22 cellular contexts compared by ENCODE assay signal in genomic region chr5:100537946-100538345, GRCh38.
"Had no signal": no experiment of that assay in that cellular context is flagged by ENCODE, and none has a peak within 500 bp of the region (broad histone marks: within the 10 kb centered on the region; RNA-seq: fewer than 3 reads in every experiment).

No MANE protein-coding gene starts in this region.

- H3K27ac Mint-ChIP-seq: activated naive CD4-positive, alpha-beta T cell treated with anti-CD3 and anti-CD28 coated beads, Interleukin-2, amount 10 ng/mL, durations not matched to agents 7 days and 5 days; naive thymus-derived CD8-positive, alpha-beta T cell had no signal

- H3K4me3 ChIP-seq: tibial artery had no signal

- H3K36me3 ChIP-seq: ascending aorta, gastrocnemius medialis, heart left ventricle, tibial artery, WERI-Rb-1 had no signal

- H3K27me3 Mint-ChIP-seq: activated naive CD4-positive, alpha-beta T cell treated with anti-CD3 and anti-CD28 coated beads, Interleukin-2, amount 10 ng/mL, durations not matched to agents 7 days and 5 days had no signal

- ATAC-seq: gastrocnemius medialis; heart left ventricle; left cardiac atrium; naive thymus-derived CD8-positive, alpha-beta T cell had no signal

- H3K9me3 ChIP-seq: ascending aorta, gastrocnemius medialis, heart left ventricle, tibial artery had no signal

- H3K36me3 Mint-ChIP-seq: activated naive CD4-positive, alpha-beta T cell treated with anti-CD3 and anti-CD28 coated beads, Interleukin-2, amount 10 ng/mL, durations not matched to agents 7 days and 5 days; naive thymus-derived CD8-positive, alpha-beta T cell had no signal

- DNase-seq: activated CD4-positive, alpha-beta T cell treated with anti-CD3 and anti-CD28 coated beads for 1 hour; activated CD8-positive, alpha-beta memory T cell treated with anti-CD3 and anti-CD28 coated beads for 24 hours; activated CD8-positive, alpha-beta memory T cell treated with anti-CD3 and anti-CD28 coated beads, Interleukin-2, amount 50 U/mL, for 48 hours; activated effector memory CD4-positive, alpha-beta T cell treated with Interleukin-2 at 50 U/mL for 16 hours; activated naive CD4-positive, alpha-beta T cell treated with anti-CD3 and anti-CD28 coated beads, Interleukin-2, amount 10 ng/mL, durations not matched to agents 7 days and 5 days; activated T-cell treated with anti-CD3 and anti-CD28 coated beads, Interleukin-2, amount 50 U/mL, for 48 hours; erythroblast; gastrocnemius medialis; heart left ventricle; left cardiac atrium; mesendoderm; naive thymus-derived CD8-positive, alpha-beta T cell; nucleus accumbens; posterior cingulate gyrus; retina; stimulated activated CD4-positive, alpha-beta T cell treated with anti-CD3 and anti-CD28 coated beads, Interleukin-12 subunit alpha, Interleukin-12 subunit beta, amount 100 ng/mL, for 4 hours; stimulated activated CD4-positive, alpha-beta T cell treated with anti-CD3 and anti-CD28 coated beads, Interleukin-1b, Interleukin-23, amount 100 ng/mL, for 48 hours; stimulated activated CD8-positive, alpha-beta memory T cell treated with anti-CD3 and anti-CD28 coated beads, Interleukin-4, amount 100 ng/mL, for 48 hours; stimulated activated naive CD4-positive, alpha-beta T cell; tibial artery; WERI-Rb-1 had no signal

- H3K27me3 ChIP-seq: ascending aorta, gastrocnemius medialis, heart left ventricle, tibial artery had no signal

- H3K27ac ChIP-seq: ascending aorta, heart left ventricle, tibial artery, WERI-Rb-1 had no signal

- H3K4me3 Mint-ChIP-seq: activated naive CD4-positive, alpha-beta T cell treated with anti-CD3 and anti-CD28 coated beads, Interleukin-2, amount 10 ng/mL, durations not matched to agents 7 days and 5 days; naive thymus-derived CD8-positive, alpha-beta T cell had no signal

- H3K9me3 Mint-ChIP-seq: activated naive CD4-positive, alpha-beta T cell treated with anti-CD3 and anti-CD28 coated beads, Interleukin-2, amount 10 ng/mL, durations not matched to agents 7 days and 5 days had no signal
